Comparison of ENCODE assay signal across 9 cellular contexts in genomic region chr3:127304121-127304744, GRCh38. TPM values are rescaled to one million over a fixed set of nuclear protein-coding genes. Genes with fewer than 3 reads are reported as not detected.
A peak's percentile ranks its signal among the peaks of the same experiment; 100 is the strongest.
DNase-seq lines count a peak whose midpoint lies in the region; FAIRE-seq lines count a peak whose summit lies in the region.
"Had no signal": no experiment of that assay in that cellular context is flagged by ENCODE, and none has a peak within 500 bp of the region (broad histone marks: within the 10 kb centered on the region; RNA-seq: fewer than 3 reads in every experiment).

No MANE protein-coding gene starts in this region.

- H3K36me3 ChIP-seq in GM23248 (ENCODE audit: low read depth) = no peaks in the 10 kb centered on the region

- in situ Hi-C loops in GM23248 (cut with MboI) = no loop called here

- peaks cover 11% of the 10 kb centered on the region for H3K27me3 Mint-ChIP-seq in activated CD4-positive, alpha-beta T cell treated with anti-CD3 and anti-CD28 coated beads, Interleukin-2, amount 10 ng/mL, durations not matched to agents 7 days and 5 days
- H3K27me3 Mint-ChIP-seq in dendritic cell treated with granulocyte-macrophage colony-stimulating factor and Interleukin-4, amounts not matched to agents 40 ng/mL and 50 ng/mL, for 4 days = peaks cover 17% of the 10 kb centered on the region

- H3K4me1 Mint-ChIP-seq in activated CD4-positive, alpha-beta T cell treated with anti-CD3 and anti-CD28 coated beads, Interleukin-2, amount 10 ng/mL, durations not matched to agents 7 days and 5 days = no peaks in the 10 kb centered on the region
- peaks cover 54% of the 10 kb centered on the region for H3K4me1 Mint-ChIP-seq in dendritic cell treated with granulocyte-macrophage colony-stimulating factor and Interleukin-4, amounts not matched to agents 40 ng/mL and 50 ng/mL, for 4 days (ENCODE audit: low read depth)

- H2AFZ ChIP-seq in GM23248 = no peak overlapping the region

- intact Hi-C loops in dendritic cell treated with granulocyte-macrophage colony-stimulating factor and Interleukin-4, amounts not matched to agents 40 ng/mL and 50 ng/mL, for 4 days (cut with micrococcal nuclease) = no loop called here

- WGBS in GM23248 (ENCODE audit: low coverage in 1 of 2, low lambda C conversion rate in 2 of 2, missing lambda C conversion rate in 2 of 2), 2 experiments = 66 to 84% methylated on average over 10 to 25 of the region's 25 CpGs

- no peak overlapping the region for H3K9ac ChIP-seq in GM23248

- H3K4me1 ChIP-seq in GM23248 (ENCODE audit: insufficient read depth) = no peaks in the 10 kb centered on the region

- no peaks in the 10 kb centered on the region for H3K9me2 ChIP-seq in GM23248 (ENCODE audit: insufficient read depth)

- H3F3A ChIP-seq in GM23248 (ENCODE audit: insufficient read depth) = no peaks in the 10 kb centered on the region

- H3K79me2 ChIP-seq in GM23248 (ENCODE audit: insufficient read depth) = no peaks in the 10 kb centered on the region

- POLR2A ChIA-PET in activated CD4-positive, alpha-beta T cell treated with anti-CD3 and anti-CD28 coated beads, Interleukin-2, amount 10 ng/mL, durations not matched to agents 7 days and 5 days (lab: Charles Lee) = no interaction called here

- no peak overlapping the region for H3K4me2 ChIP-seq in GM23248 (ENCODE audit: unreplicated experiment)

- CTCF ChIA-PET in activated CD4-positive, alpha-beta T cell treated with anti-CD3 and anti-CD28 coated beads, Interleukin-2, amount 10 ng/mL, durations not matched to agents 7 days and 5 days (lab: Charles Lee) = no interaction called here

- H3K36me3 Mint-ChIP-seq in activated CD4-positive, alpha-beta T cell treated with anti-CD3 and anti-CD28 coated beads, Interleukin-2, amount 10 ng/mL, durations not matched to agents 7 days and 5 days (ENCODE audit: low read depth) = no peaks in the 10 kb centered on the region
- H3K36me3 Mint-ChIP-seq in dendritic cell treated with granulocyte-macrophage colony-stimulating factor and Interleukin-4, amounts not matched to agents 40 ng/mL and 50 ng/mL, for 4 days (ENCODE audit: low read depth) = no peaks in the 10 kb centered on the region

- H3K4me3 Mint-ChIP-seq in activated CD4-positive, alpha-beta T cell treated with anti-CD3 and anti-CD28 coated beads, Interleukin-2, amount 10 ng/mL, durations not matched to agents 7 days and 5 days = no peak overlapping the region
- no peak overlapping the region for H3K4me3 Mint-ChIP-seq in dendritic cell treated with granulocyte-macrophage colony-stimulating factor and Interleukin-4, amounts not matched to agents 40 ng/mL and 50 ng/mL, for 4 days

- H3K9me3 ChIP-seq in GM23248 (ENCODE audit: low read depth) = no peaks in the 10 kb centered on the region

- no peak overlapping the region for H3K4me3 ChIP-seq in GM23248

- H3K27ac Mint-ChIP-seq in activated CD4-positive, alpha-beta T cell treated with anti-CD3 and anti-CD28 coated beads, Interleukin-2, amount 10 ng/mL, durations not matched to agents 7 days and 5 days = no peak overlapping the region
- peak overlapping the region; percentile 13 for H3K27ac Mint-ChIP-seq in dendritic cell treated with granulocyte-macrophage colony-stimulating factor and Interleukin-4, amounts not matched to agents 40 ng/mL and 50 ng/mL, for 4 days

- no peaks in the 10 kb centered on the region for H3K9me3 Mint-ChIP-seq in activated CD4-positive, alpha-beta T cell treated with anti-CD3 and anti-CD28 coated beads, Interleukin-2, amount 10 ng/mL, durations not matched to agents 7 days and 5 days
- H3K9me3 Mint-ChIP-seq in dendritic cell treated with granulocyte-macrophage colony-stimulating factor and Interleukin-4, amounts not matched to agents 40 ng/mL and 50 ng/mL, for 4 days = no peaks in the 10 kb centered on the region

- H3K27ac ChIP-seq in GM23248 = no peak overlapping the region

- peak; percentile 8 for DNase-seq in activated CD4-positive, alpha-beta T cell treated with anti-CD3 and anti-CD28 coated beads, Interleukin-2, amount 50 U/mL, for 1 hour
- DNase-seq in activated CD4-positive, alpha-beta T cell treated with anti-CD3 and anti-CD28 coated beads, Interleukin-2, amount 10 ng/mL, durations not matched to agents 7 days and 5 days = no peak
- DNase-seq in NCI-H460 (ENCODE audit: extremely low read depth, low read depth) (peak; percentile 11), urothelium cell line (ENCODE audit: low spot score) (peak; percentile 68), UCSD-AML1 (lab: John Stamatoyannopoulos, UW; ENCODE audit: unreplicated experiment) (no peak), GM23248 (no peak), GF-D8 (lab: John Stamatoyannopoulos, UW) (no peak)
- DNase-seq: activated gamma-delta T cell had no signal

- H4K20me1 ChIP-seq in GM23248 (ENCODE audit: insufficient read depth) = no peaks in the 10 kb centered on the region

- FAIRE-seq in urothelium cell line (lab: Jason Lieb, UNC) = no peak

- peaks cover 31% of the 10 kb centered on the region for H3K27me3 ChIP-seq in GM23248 (replicated peaks; ENCODE audit: insufficient read depth)

RNA-seq across cellular contexts. Expression of gene PRR20G, which starts 16.4 kb away (rescaled TPM):
- not detected for total RNA-seq in activated CD4-positive, alpha-beta T cell treated with anti-CD3 and anti-CD28 coated beads, Interleukin-2, amount 10 ng/mL, durations not matched to agents 7 days and 5 days
- total RNA-seq in NCI-H460 (2014; rRNA removed; shearing (Covaris generic)) = not detected in 2 replicates
- polyA plus RNA-seq in NCI-H460 (2014; cell fraction: nucleus; rRNA removed) = not detected in 2 replicates
- not detected in 2 replicates for total RNA-seq in GM23248 (2014; rRNA removed; shearing (Covaris generic))
- polyA plus RNA-seq in GM23248 (2016; fragmentation: Nextera tagmentation; extraction: Ambion mirVana) = not detected in 2 replicates

Comparison
In these comparisons a context has a peak if more than half of its experiments do, and no peak if none do; other contexts are left out.
1. DNase-seq: peak in activated CD4-positive, alpha-beta T cell treated with anti-CD3 and anti-CD28 coated beads, Interleukin-2, amount 50 U/mL, for 1 hour (single experiment), NCI-H460 (single experiment) and urothelium cell line (single experiment); none in activated CD4-positive, alpha-beta T cell treated with anti-CD3 and anti-CD28 coated beads, Interleukin-2, amount 10 ng/mL, durations not matched to agents 7 days and 5 days (single experiment), UCSD-AML1 (single experiment), GM23248 (single experiment) and GF-D8 (single experiment).